1 cellular context compared by ENCODE assay signal in genomic region chr14:92510972-92511371, GRCh38.
TF ChIP-seq lines count a peak whose summit lies in the region.

No MANE protein-coding gene starts in this region.

TF ChIP-seq in HEK293, 187 proteins besides CTCF, POLR2A, EP300 and RAD21 (continued from another document):
- TF ChIP-seq ZNF174 (tag by site-specific recombination; IDR thresholded peaks at IDR 0.05) (no peak), ZNF423 (tag by site-specific recombination; IDR thresholded peaks at IDR 0.05) (no peak), TSHZ1 (tag by site-specific recombination; IDR thresholded peaks at IDR 0.05; ENCODE audit: borderline replicate concordance) (no peak), MEIS1 (CRISPR knock-in tag; IDR thresholded peaks at IDR 0.05; ENCODE audit: borderline replicate concordance) (no peak), ZIC2 (tag by site-specific recombination; IDR thresholded peaks at IDR 0.05) (no peak), KLF7 (tag by site-specific recombination; IDR thresholded peaks at IDR 0.05; ENCODE audit: borderline replicate concordance) (no peak)
